17 cellular contexts compared by ENCODE assay signal in the genomic region with DNA sequence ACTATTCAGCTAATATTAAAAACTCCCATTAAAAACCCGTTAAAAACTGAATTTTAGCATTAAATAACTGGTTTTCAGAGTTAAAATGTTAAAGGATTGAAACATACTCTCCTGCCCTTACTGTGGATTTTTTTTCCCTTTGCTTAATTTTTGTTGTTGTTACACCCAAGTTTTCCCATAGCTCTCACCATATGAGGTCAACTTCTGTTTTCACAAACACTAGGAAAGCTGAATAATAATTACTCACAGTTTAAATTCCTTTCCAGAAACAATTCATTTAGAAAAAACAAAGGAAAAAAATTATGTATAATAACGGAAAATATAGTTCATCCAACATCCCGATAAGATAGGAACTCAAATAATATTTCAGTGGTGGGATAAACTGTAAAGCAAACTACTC.
DNase-seq lines count a peak whose midpoint lies in the region; ATAC-seq, FAIRE-seq and TF ChIP-seq lines count a peak whose summit lies in the region.
"Had no signal": no experiment of that assay in that cellular context is flagged by ENCODE, and none has a peak within 500 bp of the region (broad histone marks: within the 10 kb centered on the region; RNA-seq: fewer than 3 reads in every experiment).

No MANE protein-coding gene starts in this region.

- H3K27me3 Mint-ChIP-seq in HFFc6 (ENCODE audit: insufficient read depth): no peaks in the 10 kb centered on the region

- H3K4me1 Mint-ChIP-seq in HFFc6 (ENCODE audit: low read depth): peaks cover 71% of the 10 kb centered on the region

- 63% methylated on average over 3 of the region's 3 CpGs for WGBS in right cardiac atrium
- 62 to 79% (median 69%) methylated on average over 3 of the region's 3 CpGs for WGBS in small intestine, 3 donors

- no peak overlapping the region; the same call in 1 of the 2 replicates for H3K4me3 Mint-ChIP-seq in HFFc6
- H3K4me3 Mint-ChIP-seq: GM23338 had no signal

- no peak overlapping the region for H3K27ac ChIP-seq in right cardiac atrium (ENCODE audit: low read length)
- H3K27ac ChIP-seq in small intestine (ENCODE audit: low read depth in 1 of 2, low read length in 1 of 2): no peak overlapping the region
- H3K27ac ChIP-seq: BLaER1 treated with 17β-estradiol and CSF1 and Interleukin-3, amounts not matched to agents 10 nM and 100 nM; HL-60; RWPE1 had no signal

- H3K4me3 ChIP-seq in right cardiac atrium (ENCODE audit: low read length) (no peak overlapping the region), small intestine (ENCODE audit: low read depth in 1 of 2, low read length in 2 of 2) (no peak overlapping the region)
- H3K4me3 ChIP-seq: BLaER1 treated with 17β-estradiol and CSF1 and Interleukin-3, amounts not matched to agents 10 nM and 100 nM; GM23338 had no signal

- TF ChIP-seq CTCF in HFFc6 (IDR thresholded peaks at IDR 0.05): no peak

- peak; percentile 93 for FAIRE-seq in endometrium (lab: Jason Lieb, UNC)
- FAIRE-seq in small intestine (lab: Jason Lieb, UNC): no peak
- FAIRE-seq: GM18507 had no signal

- H3K4me1 ChIP-seq in right cardiac atrium (ENCODE audit: control insufficient read depth, insufficient read depth, low read length) (no peaks in the 10 kb centered on the region), small intestine (ENCODE audit: control insufficient read depth in 2 of 2, insufficient read depth in 1 of 2, low read depth in 1 of 2, low read length in 1 of 2) (no peaks in the 10 kb centered on the region)

- ATAC-seq in right cardiac atrium: no peak
- ATAC-seq: GM23338 had no signal

- no peaks in the 10 kb centered on the region for H3K36me3 Mint-ChIP-seq in HFFc6 (ENCODE audit: low read depth)

- no peaks in the 10 kb centered on the region for H3K36me3 ChIP-seq in small intestine (ENCODE audit: control insufficient read depth in 2 of 2, insufficient read depth in 2 of 2, low read length in 2 of 2)
- H3K36me3 ChIP-seq: BLaER1 treated with 17β-estradiol and CSF1 and Interleukin-3, amounts not matched to agents 10 nM and 100 nM had no signal

- DNase-seq in HFFc6: no peak
- peak; percentile 74 to 88 for DNase-seq in lung microvascular endothelial cell (ENCODE audit: low read depth in 2 of 2)
- DNase-seq in right cardiac atrium: no peak
- DNase-seq in NCI-H1694 treated with DMSO at 0.1 percent for 48 hours (lab: John Stamatoyannopoulos, UW): no peak
- no peak for DNase-seq in small intestine
- DNase-seq in COLO829 (ENCODE audit: low spot score): no peak
- DNase-seq: NCI-H146; NCI-H2107; NCI-H345; NK-92 treated with Interleukin-12 subunit alpha and Interleukin-12 subunit beta, amount 100 ng/mL, for 24 hours; OCI-M1 had no signal

- no peaks in the 10 kb centered on the region for H3K27me3 ChIP-seq in right cardiac atrium (ENCODE audit: control insufficient read depth, insufficient read depth)
- no peaks in the 10 kb centered on the region for H3K27me3 ChIP-seq in small intestine (ENCODE audit: control insufficient read depth in 2 of 2, insufficient read depth in 2 of 2, low read length in 2 of 2)
- H3K27me3 ChIP-seq: BLaER1 treated with 17β-estradiol and CSF1 and Interleukin-3, amounts not matched to agents 10 nM and 100 nM had no signal

- intact Hi-C loops in right cardiac atrium (cut with DNase I): no loop called here

- H3K27ac Mint-ChIP-seq in HFFc6: peak overlapping the region; percentile 3; the same call in 1 of the 2 replicates
- H3K27ac Mint-ChIP-seq: GM23338 had no signal

- no peaks in the 10 kb centered on the region for H3K9me3 Mint-ChIP-seq in HFFc6
- H3K9me3 Mint-ChIP-seq: GM23338 had no signal

- H3K9me3 ChIP-seq in right cardiac atrium (ENCODE audit: control insufficient read depth, low read length): no peaks in the 10 kb centered on the region
- no peaks in the 10 kb centered on the region for H3K9me3 ChIP-seq in small intestine (ENCODE audit: control insufficient read depth, low read depth)
- H3K9me3 ChIP-seq: BLaER1 treated with 17β-estradiol and CSF1 and Interleukin-3, amounts not matched to agents 10 nM and 100 nM had no signal

Comparison
In these comparisons a context has a peak if more than half of its experiments do, and no peak if none do; other contexts are left out.
1. DNase-seq: peak in lung microvascular endothelial cell (2 of 2); none in HFFc6 (single experiment), right cardiac atrium (0 of 3), NCI-H1694 treated with DMSO at 0.1 percent for 48 hours (single experiment), small intestine (single experiment) and COLO829 (single experiment).